In genomic region chr7:2643386-2644229, GRCh38 we compare ENCODE assay signal across 10 cellular contexts. TPM values are rescaled to one million over a fixed set of nuclear protein-coding genes. Genes with fewer than 3 reads are reported as not detected.
DNase-seq lines count a peak whose midpoint lies in the region; ATAC-seq and TF ChIP-seq lines count a peak whose summit lies in the region.
"Had no signal": no experiment of that assay in that cellular context is flagged by ENCODE, and none has a peak within 500 bp of the region (broad histone marks: within the 10 kb centered on the region; RNA-seq: fewer than 3 reads in every experiment).

No MANE protein-coding gene starts in this region.

- H3K4me1 ChIP-seq in mesenchymal stem cell (ENCODE audit: control insufficient read depth, insufficient read depth, low read depth, low read length) = peaks cover 75% of the 10 kb centered on the region

- H3K4me3 ChIP-seq in mesenchymal stem cell (ENCODE audit: insufficient read depth in 1 of 2, low read depth in 1 of 2, low read length in 2 of 2) = no peak overlapping the region
- H3K4me3 ChIP-seq: adrenal gland had no signal

- H3K27ac ChIP-seq in C4-2B (peak overlapping the region; percentile 35), VCaP (no peak overlapping the region), mesenchymal stem cell (ENCODE audit: low read length, poor library complexity, severe bottlenecking) (peak overlapping the region; percentile 70)

- H3K27ac Mint-ChIP-seq in HFFc6 = no peak overlapping the region
- no peak overlapping the region for H3K27ac Mint-ChIP-seq in T-helper 2 cell treated with Interferon-gamma antibody and Interleukin-4, amounts not matched to agents 5 μg/mL and 100 μg/mL, for 36 hours

- no peaks in the 10 kb centered on the region for H3K9me3 ChIP-seq in mesenchymal stem cell (ENCODE audit: control insufficient read depth, low read length)
- H3K9me3 ChIP-seq: adrenal gland had no signal

- H4K8ac ChIP-seq in mesenchymal stem cell (ENCODE audit: low read length) = peak overlapping the region; percentile 64

- H3K14ac ChIP-seq in mesenchymal stem cell (ENCODE audit: low read length in 2 of 2) = peak overlapping the region in 1 of 2 experiments; percentile 35

- peaks cover 25% of the 10 kb centered on the region for H3K4me1 Mint-ChIP-seq in HFFc6 (ENCODE audit: low read depth)
- peaks cover 15% of the 10 kb centered on the region for H3K4me1 Mint-ChIP-seq in T-helper 2 cell treated with Interferon-gamma antibody and Interleukin-4, amounts not matched to agents 5 μg/mL and 100 μg/mL, for 36 hours (ENCODE audit: low read depth)

- H2AK5ac ChIP-seq in mesenchymal stem cell (ENCODE audit: low read length, severe bottlenecking) = peak overlapping the region; percentile 87

- DNase-seq in HFFc6 (no peak), mesenchymal stem cell (no peak)
- DNase-seq in T-helper 2 cell treated with Interferon-gamma antibody and Interleukin-4, amounts not matched to agents 5 μg/mL and 100 μg/mL, for 36 hours (ENCODE audit: low spot score) = no peak
- no peak for DNase-seq in stimulated activated CD4-positive, alpha-beta T cell treated with anti-CD3 and anti-CD28 coated beads, Interleukin-4, amount 100 ng/mL, for 24 hours
- DNase-seq: adrenal gland, Kasumi-1 had no signal

- peak overlapping the region in 1 of 2 experiments; percentile 36 for H3K4ac ChIP-seq in mesenchymal stem cell (ENCODE audit: low read depth in 1 of 2, low read length in 2 of 2)

- H3K36me3 Mint-ChIP-seq in HFFc6 (ENCODE audit: low read depth) = no peaks in the 10 kb centered on the region
- H3K36me3 Mint-ChIP-seq in T-helper 2 cell treated with Interferon-gamma antibody and Interleukin-4, amounts not matched to agents 5 μg/mL and 100 μg/mL, for 36 hours (ENCODE audit: low read depth) = no peaks in the 10 kb centered on the region

- H2BK120ac ChIP-seq in mesenchymal stem cell (ENCODE audit: low read depth, low read length) = peak overlapping the region; percentile 9

- peak overlapping the region; percentile 26 for H2BK15ac ChIP-seq in mesenchymal stem cell (ENCODE audit: low read depth, poor library complexity, severe bottlenecking)

- TF ChIP-seq CTCF in C4-2B (conservative IDR thresholded peaks at IDR 0.05) (no peak; the same call in 1 of the 2 replicates), HFFc6 (IDR thresholded peaks at IDR 0.05) (peak; percentile 38; the same call in 1 of the 2 replicates), VCaP (conservative IDR thresholded peaks at IDR 0.05) (peak; percentile 46)

- peak overlapping the region; percentile 48 to 80 for H3K18ac ChIP-seq in mesenchymal stem cell (ENCODE audit: low read depth in 1 of 2, low read length in 2 of 2)

- WGBS in mesenchymal stem cell = 92% methylated on average over 29 of the region's 29 CpGs

- H3K27me3 Mint-ChIP-seq in HFFc6 (ENCODE audit: insufficient read depth) = no peaks in the 10 kb centered on the region; the same call in 1 of the 2 replicates
- no peaks in the 10 kb centered on the region for H3K27me3 Mint-ChIP-seq in T-helper 2 cell treated with Interferon-gamma antibody and Interleukin-4, amounts not matched to agents 5 μg/mL and 100 μg/mL, for 36 hours (ENCODE audit: low read depth)

- H3K4me3 Mint-ChIP-seq in HFFc6 = no peak overlapping the region
- no peak overlapping the region for H3K4me3 Mint-ChIP-seq in T-helper 2 cell treated with Interferon-gamma antibody and Interleukin-4, amounts not matched to agents 5 μg/mL and 100 μg/mL, for 36 hours

- peak overlapping the region; percentile 59 for H2BK5ac ChIP-seq in mesenchymal stem cell (ENCODE audit: low read depth, low read length, poor library complexity, severe bottlenecking)

- no peak overlapping the region for H3K9ac ChIP-seq in mesenchymal stem cell (ENCODE audit: low read length)

- ATAC-seq in GM18867 (IDR thresholded peaks at IDR 0.05; ENCODE audit: unreplicated experiment) = no peak
- ATAC-seq in GM21528 (IDR thresholded peaks at IDR 0.05; ENCODE audit: low FRiP score, unreplicated experiment) = no peak

- H4K91ac ChIP-seq in mesenchymal stem cell (ENCODE audit: low read length) = peak overlapping the region; percentile 80

- H3K23ac ChIP-seq in mesenchymal stem cell (ENCODE audit: low read length in 2 of 2) = no peak overlapping the region

- peaks cover 5% of the 10 kb centered on the region for H3K79me1 ChIP-seq in mesenchymal stem cell (replicated peaks; ENCODE audit: low read length, poor library complexity, severe bottlenecking)

- peaks cover 13 to 75% of the 10 kb centered on the region in 2 experiments for H3K36me3 ChIP-seq in mesenchymal stem cell (ENCODE audit: control insufficient read depth in 1 of 2, insufficient read depth in 2 of 2, low read depth in 1 of 2, low read length in 2 of 2)

- H3K9me3 Mint-ChIP-seq in HFFc6 = no peaks in the 10 kb centered on the region
- H3K9me3 Mint-ChIP-seq in T-helper 2 cell treated with Interferon-gamma antibody and Interleukin-4, amounts not matched to agents 5 μg/mL and 100 μg/mL, for 36 hours = no peaks in the 10 kb centered on the region

- H3K27me3 ChIP-seq in mesenchymal stem cell (ENCODE audit: control insufficient read depth in 1 of 2, insufficient read depth in 1 of 2, low read length in 2 of 2) = no peaks in the 10 kb centered on the region
- H3K27me3 ChIP-seq: adrenal gland had no signal

- no peak overlapping the region for H2AFZ ChIP-seq in mesenchymal stem cell (ENCODE audit: low read depth, low read length)

- H2BK12ac ChIP-seq in mesenchymal stem cell (ENCODE audit: low read length in 2 of 2) = peak overlapping the region; percentile 45 to 49

- no peak overlapping the region for H3K4me2 ChIP-seq in mesenchymal stem cell (ENCODE audit: low read length, poor library complexity, severe bottlenecking)

RNA-seq across cellular contexts. Expression of gene TTYH3, which starts 11.8 kb away (rescaled TPM):
- total RNA-seq in HFFc6 (2021; fragmentation: NEBNext Ultra II Directional; extraction: Animal tissue kit (Norgen Biotek cat#: 25700)) = 100 to 1,000 TPM; 117 to 147 (median 123) TPM
- polyA plus RNA-seq in mesenchymal stem cell (2013, experiment 1 of 2) = 198 TPM
- polyA plus RNA-seq in mesenchymal stem cell (2013, experiment 2 of 2) = 194 TPM

RNA-seq across cellular contexts. Expression of gene AMZ1, which starts 44.4 kb away (rescaled TPM):
- 10 to 100 TPM in 2 of 6 experiments, 1 to 10 TPM in 4; 6.2 to 11.3 (median 7.8) TPM for total RNA-seq in HFFc6 (2021; fragmentation: NEBNext Ultra II Directional; extraction: Animal tissue kit (Norgen Biotek cat#: 25700))
- polyA plus RNA-seq in mesenchymal stem cell (2013, experiment 1 of 2) = 0.06 TPM
- 0.07 TPM for polyA plus RNA-seq in mesenchymal stem cell (2013, experiment 2 of 2)
